Comparison of ENCODE assay signal across 9 cellular contexts in genomic region chr12:57693317-57693658, GRCh38. TPM values are rescaled to one million over a fixed set of nuclear protein-coding genes. Genes with fewer than 3 reads are reported as not detected.
A peak's percentile ranks its signal among the peaks of the same experiment; 100 is the strongest.
DNase-seq lines count a peak whose midpoint lies in the region; ATAC-seq, FAIRE-seq and TF ChIP-seq lines count a peak whose summit lies in the region.
"Had no signal": no experiment of that assay in that cellular context is flagged by ENCODE, and none has a peak within 500 bp of the region (broad histone marks: within the 10 kb centered on the region; RNA-seq: fewer than 3 reads in every experiment).

No MANE protein-coding gene starts in this region.

- H3K79me2 ChIP-seq in PC-3 (ENCODE audit: low read length) (peaks cover 16% of the 10 kb centered on the region), hepatocyte (peaks cover 12% of the 10 kb centered on the region)

- H3K9me2 ChIP-seq in PC-3 (replicated peaks; ENCODE audit: low read length), result no peaks in the 10 kb centered on the region
- H3K9me2 ChIP-seq in hepatocyte (replicated peaks; ENCODE audit: insufficient read depth), result no peaks in the 10 kb centered on the region

- no peak for FAIRE-seq in urothelium cell line (lab: Jason Lieb, UNC)
- FAIRE-seq in GM19239 (lab: Jason Lieb, UNC), result no peak

- H4K20me1 ChIP-seq in PC-3 (ENCODE audit: low read length) (no peaks in the 10 kb centered on the region), hepatocyte (ENCODE audit: insufficient read depth, poor library complexity, severe bottlenecking) (no peaks in the 10 kb centered on the region)

- H3K27ac Mint-ChIP-seq in activated CD4-positive, alpha-beta T cell treated with anti-CD3 and anti-CD28 coated beads for 36 hours, result no peak overlapping the region

- H3K4me3 ChIP-seq in PC-3 (ENCODE audit: low read length), result peak overlapping the region; percentile 51
- H3K4me3 ChIP-seq in hepatocyte, result no peak overlapping the region
- H3K4me3 ChIP-seq in stomach, result peak overlapping the region; percentile 28 to 91 (median 86)

- no peaks in the 10 kb centered on the region for H3K9me3 Mint-ChIP-seq in activated CD4-positive, alpha-beta T cell treated with anti-CD3 and anti-CD28 coated beads for 36 hours (ENCODE audit: low read depth)
- H3K9me3 Mint-ChIP-seq: activated T-cell treated with anti-CD3 and anti-CD28 coated beads, Interleukin-2, amount 50 U/mL, for 4 hours had no signal

- no peak overlapping the region for H3K9ac ChIP-seq in PC-3 (ENCODE audit: low read length)

- WGBS in hepatocyte (ENCODE audit: low lambda C conversion rate, missing lambda C conversion rate), result 63% methylated on average over 10 of the region's 10 CpGs
- WGBS in stomach, 5 donors, result 46 to 58% (median 51%) methylated on average over 8 to 10 of the region's 10 CpGs

- H2AFZ ChIP-seq in PC-3 (ENCODE audit: low read length) (peak overlapping the region; percentile 78), hepatocyte (no peak overlapping the region)

- no TSS peak for BruUV-seq in PC-3 (replicated peaks; lab: Mats Ljungman, UMichigan)

- H3K36me3 ChIP-seq in PC-3 (ENCODE audit: low read depth, low read length), result peaks cover 22% of the 10 kb centered on the region; the same call in 1 of the 2 replicates
- no peaks in the 10 kb centered on the region for H3K36me3 ChIP-seq in hepatocyte (replicated peaks; ENCODE audit: insufficient read depth, low read depth)
- peaks cover 18 to 29% (median 27%) of the 10 kb centered on the region in 4 donors for H3K36me3 ChIP-seq in stomach

- H3F3A ChIP-seq in PC-3 (ENCODE audit: low read length, unreplicated experiment), result no peaks in the 10 kb centered on the region

- no peak overlapping the region for H3K27ac ChIP-seq in PC-3 (ENCODE audit: low read length)
- no peak overlapping the region for H3K27ac ChIP-seq in hepatocyte
- H3K27ac ChIP-seq in stomach, result peak overlapping the region in 3 of 5 donors; percentile 32 to 82 (median 49)

- H3K36me3 Mint-ChIP-seq in activated CD4-positive, alpha-beta T cell treated with anti-CD3 and anti-CD28 coated beads for 36 hours (ENCODE audit: low read depth), result peaks cover 21% of the 10 kb centered on the region

- H3K4me2 ChIP-seq in PC-3 (ENCODE audit: low read length) (peak overlapping the region; percentile 65), hepatocyte (peak overlapping the region; percentile 57)

- CTCF ChIA-PET in activated CD4-positive, alpha-beta T cell treated with anti-CD3 and anti-CD28 coated beads for 36 hours (lab: Charles Lee), result interaction anchor here (0.7 to 2.7 kb wide), 16 partner anchors 10 to 233 kb away, joined by 3 to 17 read pairs (median 3); partner anchors contain the start of genes B4GALNT1 and TSPAN31
- CTCF ChIA-PET in PC-3 (lab: Charles Lee), result no interaction called here

- no peaks in the 10 kb centered on the region for H3K27me3 ChIP-seq in PC-3 (ENCODE audit: low read length)
- H3K27me3 ChIP-seq in hepatocyte, result peaks cover 2% of the 10 kb centered on the region
- H3K27me3 ChIP-seq in stomach, result peaks cover 0 to 5% (median 0%) of the 10 kb centered on the region in 3 donors

- TF ChIP-seq CTCF in PC-3 (conservative IDR thresholded peaks at IDR 0.05; ENCODE audit: low read depth, low read length), result no peak
- TF ChIP-seq CTCF in hepatocyte (IDR thresholded peaks at IDR 0.05; ENCODE audit: poor library complexity), result no peak
- TF ChIP-seq CTCF in stomach (IDR thresholded peaks at IDR 0.05), result no peak

- peaks cover 12% of the 10 kb centered on the region for H3K4me1 ChIP-seq in PC-3 (ENCODE audit: insufficient read depth, low read length)
- H3K4me1 ChIP-seq in hepatocyte (ENCODE audit: insufficient read depth), result peaks cover 7% of the 10 kb centered on the region
- H3K4me1 ChIP-seq in stomach, result peaks cover 7 to 22% (median 18%) of the 10 kb centered on the region in 4 donors

- no peak for DNase-seq in activated CD4-positive, alpha-beta T cell treated with anti-CD3 and anti-CD28 coated beads for 36 hours
- DNase-seq in activated CD4-positive, alpha-beta T cell treated with anti-CD3 and anti-CD28 coated beads for 48 hours, result no peak
- DNase-seq in PC-3 (no peak), hepatocyte (ENCODE audit: low spot score) (no peak), stomach (no peak), NCI-H446 treated with DMSO at 0.1 percent for 48 hours (lab: John Stamatoyannopoulos, UW) (no peak), urothelium cell line (ENCODE audit: low spot score) (no peak), GM19239 (ENCODE audit: insufficient read length, low spot score) (no peak)

- TF ChIP-seq EP300 in stomach (IDR thresholded peaks at IDR 0.05), result no peak

- no peaks in the 10 kb centered on the region for H3K9me3 ChIP-seq in PC-3 (ENCODE audit: low read length)
- no peaks in the 10 kb centered on the region for H3K9me3 ChIP-seq in hepatocyte (ENCODE audit: low read depth)
- H3K9me3 ChIP-seq in stomach, result no peaks in the 10 kb centered on the region

- peaks cover 4% of the 10 kb centered on the region for H3K4me1 Mint-ChIP-seq in activated CD4-positive, alpha-beta T cell treated with anti-CD3 and anti-CD28 coated beads for 36 hours

- intact Hi-C loops in activated CD4-positive, alpha-beta T cell treated with anti-CD3 and anti-CD28 coated beads for 36 hours (cut with DNase I, micrococcal nuclease), result loop anchor here (1.0 to 5.0 kb wide), 7 partner anchors 51 to 216 kb away; partner anchors contain the start of genes ARHGAP9 (in 1 of the 2), B4GALNT1 (in 1 of the 2), DDIT3 (in 1 of the 2) and PIP4K2C (in 1 of the 2)
- intact Hi-C loops in PC-3 (cut with micrococcal nuclease), result loop anchor here (1.0 to 5.0 kb wide), 2 partner anchors 60 to 111 kb away; partner anchors contain the start of gene B4GALNT1
- intact Hi-C loops in stomach (cut with DNase I; ENCODE audit: low total_unique reads), result no loop called here

- TF ChIP-seq POLR2A in stomach (IDR thresholded peaks at IDR 0.05), result no peak

- peak; percentile 1 for ATAC-seq in activated CD4-positive, alpha-beta T cell treated with anti-CD3 and anti-CD28 coated beads for 36 hours
- ATAC-seq in PC-3, result peak; percentile 11

- POLR2A ChIA-PET in activated CD4-positive, alpha-beta T cell treated with anti-CD3 and anti-CD28 coated beads for 36 hours (lab: Charles Lee), result interaction anchor here (0.6 to 0.7 kb wide), 2 partner anchors 27 to 110 kb away, joined by 4 to 6 read pairs; no protein-coding TSS in a partner anchor
- POLR2A ChIA-PET in PC-3 (lab: Charles Lee; ENCODE audit: unreplicated experiment), result no interaction called here

- H3K27me3 Mint-ChIP-seq in activated CD4-positive, alpha-beta T cell treated with anti-CD3 and anti-CD28 coated beads for 36 hours, result peaks cover 11% of the 10 kb centered on the region

- no peak overlapping the region for H3K4me3 Mint-ChIP-seq in activated CD4-positive, alpha-beta T cell treated with anti-CD3 and anti-CD28 coated beads for 36 hours
- H3K4me3 Mint-ChIP-seq: activated T-cell treated with anti-CD3 and anti-CD28 coated beads, Interleukin-2, amount 50 U/mL, for 4 hours had no signal

RNA-seq across cellular contexts. Expression of gene OS9, which starts 0.6 kb away (rescaled TPM):
- 10 to 100 TPM; 61.7 to 63.2 TPM for total RNA-seq in activated CD4-positive, alpha-beta T cell treated with anti-CD3 and anti-CD28 coated beads for 36 hours
- total RNA-seq in PC-3 (2014; rRNA removed) (145 and 223 TPM in 2 replicates), hepatocyte (303 and 366 TPM in 2 replicates), stomach (100 to 1,000 TPM; 135 to 408 (median 192) TPM)
- polyA plus RNA-seq in hepatocyte (243 and 250 TPM in 2 replicates), stomach (100 to 1,000 TPM in 2 of 3 donors, 10 to 100 TPM in 1; 85.8 to 171 (median 137) TPM)

RNA-seq across cellular contexts. Expression of gene AGAP2, which starts 45.3 kb away (rescaled TPM):
- 10 to 100 TPM; 28.0 to 46.9 TPM for total RNA-seq in activated CD4-positive, alpha-beta T cell treated with anti-CD3 and anti-CD28 coated beads for 36 hours
- total RNA-seq in PC-3 (2014; rRNA removed), result 0.23 and 0.40 TPM in 2 replicates
- total RNA-seq in hepatocyte, result 0.33 and 0.76 TPM in 2 replicates
- polyA plus RNA-seq in hepatocyte, result 0.04 TPM in 2 replicates
- 1 to 10 TPM in 2 of 5 donors, under 1 TPM in 2, not detected in 1; under 0.01 to 5.7 (median 1.5) TPM for total RNA-seq in stomach
- polyA plus RNA-seq in stomach, result under 1 TPM; 0.53 to 0.68 (median 0.61) TPM

RNA-seq across cellular contexts. Expression of gene TSPAN31, which starts 51.6 kb away (rescaled TPM):
- 10 to 100 TPM; 13.6 to 15.9 TPM for total RNA-seq in activated CD4-positive, alpha-beta T cell treated with anti-CD3 and anti-CD28 coated beads for 36 hours
- total RNA-seq in PC-3 (2014; rRNA removed), result 18.9 and 20.3 TPM in 2 replicates
- total RNA-seq in hepatocyte, result 77.6 and 81.3 TPM in 2 replicates
- 54.9 and 69.2 TPM in 2 replicates for polyA plus RNA-seq in hepatocyte
- 10 to 100 TPM; 10.1 to 46.8 (median 20.4) TPM for total RNA-seq in stomach
- 10 to 100 TPM; 14.7 to 27.5 (median 18.4) TPM for polyA plus RNA-seq in stomach

RNA-seq across cellular contexts. Expression of gene CDK4, which starts 58.8 kb away (rescaled TPM):
- total RNA-seq in activated CD4-positive, alpha-beta T cell treated with anti-CD3 and anti-CD28 coated beads for 36 hours, result 100 to 1,000 TPM; 132 to 208 TPM
- total RNA-seq in PC-3 (2014; rRNA removed), result 212 and 229 TPM in 2 replicates
- total RNA-seq in hepatocyte, result 306 and 339 TPM in 2 replicates
- 308 and 315 TPM in 2 replicates for polyA plus RNA-seq in hepatocyte
- total RNA-seq in stomach, result 100 to 1,000 TPM in 2 of 5 donors, 10 to 100 TPM in 3; 26.3 to 113 (median 39.1) TPM
- 10 to 100 TPM; 43.7 to 70.7 (median 57.3) TPM for polyA plus RNA-seq in stomach

Comparison
In these comparisons a context has a peak if more than half of its experiments do, and no peak if none do; other contexts are left out.
1. H3K27ac ChIP-seq: peak in stomach (3 of 5); none in PC-3 (single experiment) and hepatocyte (single experiment).
2. RNA of gene AGAP2, which starts 45.3 kb away (total RNA-seq): 28.0 to 46.9 TPM in activated CD4-positive, alpha-beta T cell treated with anti-CD3 and anti-CD28 coated beads for 36 hours; under 0.01 to 5.7 TPM in stomach, 0.23 to 0.40 TPM in PC-3 and 0.33 to 0.76 TPM in hepatocyte; every median in the first group is over 4 times any median in the second.